19 cellular contexts compared by ENCODE assay signal in genomic region chr5:160278356-160278755, GRCh38. TPM values are rescaled to one million over a fixed set of nuclear protein-coding genes. Genes with fewer than 3 reads are reported as not detected.
"Had no signal": no experiment of that assay in that cellular context is flagged by ENCODE, and none has a peak within 500 bp of the region (broad histone marks: within the 10 kb centered on the region; RNA-seq: fewer than 3 reads in every experiment).

No MANE protein-coding gene starts in this region.

- DNase-seq: activated CD4-positive, alpha-beta T cell treated with anti-CD3 and anti-CD28 coated beads, Interleukin-2, amount 50 U/mL, for 48 hours; activated CD4-positive, CD25-positive, alpha-beta regulatory T cell treated with anti-CD3 and anti-CD28 coated beads, Interleukin-2, amount 50 U/mL, for 72 hours; activated naive CD4-positive, alpha-beta T cell treated with anti-CD3 and anti-CD28 coated beads for 36 hours; activated naive CD8-positive, alpha-beta T cell treated with anti-CD3 and anti-CD28 coated beads, Interleukin-2, amount 50 U/mL, for 24 hours; aorta; islet precursor cell; left ventricle myocardium inferior; natural killer cell; right cardiac atrium; stimulated activated CD4-positive, alpha-beta T cell treated with anti-CD3 and anti-CD28 coated beads, Interleukin-4, amount 100 ng/mL, for 4 hours; stimulated activated CD8-positive, alpha-beta memory T cell treated with anti-CD3 and anti-CD28 coated beads, Interleukin-4, amount 100 ng/mL, for 48 hours; stimulated activated naive CD8-positive, alpha-beta T cell treated with anti-CD3 and anti-CD28 coated beads, Interleukin-15, Interleukin-2, amounts not matched to agents 100 U/mL and 50 U/mL, for 24 hours; transverse colon had no signal

- H3K27ac ChIP-seq: left ventricle myocardium inferior, prostate gland, skin epidermis, transverse colon had no signal

- H3K36me3 ChIP-seq: prostate gland, transverse colon had no signal

- H3K4me3 Mint-ChIP-seq: activated naive CD4-positive, alpha-beta T cell treated with anti-CD3 and anti-CD28 coated beads for 36 hours; activated naive CD8-positive, alpha-beta T cell treated with anti-CD3 and anti-CD28 coated beads, Interleukin-2, amount 50 U/mL, for 24 hours; natural killer cell; T-helper 2 cell treated with Interferon-gamma antibody and Interleukin-4, amounts not matched to agents 5 μg/mL and 100 μg/mL, for 36 hours had no signal

- ATAC-seq: activated naive CD8-positive, alpha-beta T cell treated with anti-CD3 and anti-CD28 coated beads, Interleukin-2, amount 50 U/mL, for 24 hours; natural killer cell; right cardiac atrium; stimulated activated naive CD8-positive, alpha-beta T cell treated with anti-CD3 and anti-CD28 coated beads, Interleukin-15, Interleukin-2, amounts not matched to agents 100 U/mL and 50 U/mL, for 24 hours had no signal

- H3K27ac Mint-ChIP-seq: activated naive CD4-positive, alpha-beta T cell treated with anti-CD3 and anti-CD28 coated beads for 36 hours; activated naive CD8-positive, alpha-beta T cell treated with anti-CD3 and anti-CD28 coated beads, Interleukin-2, amount 50 U/mL, for 24 hours; activated T-helper 2 cell treated with anti-CD3 and anti-CD28 coated beads, Interferon-gamma antibody, Interleukin-2, Interleukin-4, amounts not matched to agents 10 μg/mL and 5 μg/mL and 100 μg/mL, durations not matched to agents 14 hours and 24 hours and 36 hours; T-helper 2 cell treated with Interferon-gamma antibody and Interleukin-4, amounts not matched to agents 5 μg/mL and 100 μg/mL, for 36 hours had no signal

- H3K4me3 ChIP-seq: left ventricle myocardium inferior, prostate gland, skin epidermis, transverse colon had no signal

- H3K9me3 ChIP-seq: left ventricle myocardium inferior, prostate gland, transverse colon had no signal

- H3K27me3 ChIP-seq: transverse colon had no signal

- H3K4me1 ChIP-seq: left ventricle myocardium inferior, prostate gland had no signal

- H3K36me3 Mint-ChIP-seq: natural killer cell had no signal

- H3K9me3 Mint-ChIP-seq: activated naive CD4-positive, alpha-beta T cell treated with anti-CD3 and anti-CD28 coated beads for 36 hours; activated naive CD8-positive, alpha-beta T cell treated with anti-CD3 and anti-CD28 coated beads, Interleukin-2, amount 50 U/mL, for 24 hours; activated T-helper 2 cell treated with anti-CD3 and anti-CD28 coated beads, Interferon-gamma antibody, Interleukin-2, Interleukin-4, amounts not matched to agents 10 μg/mL and 5 μg/mL and 100 μg/mL, durations not matched to agents 14 hours and 24 hours and 36 hours; natural killer cell; T-helper 2 cell treated with Interferon-gamma antibody and Interleukin-4, amounts not matched to agents 5 μg/mL and 100 μg/mL, for 36 hours had no signal

- H3K27me3 Mint-ChIP-seq: activated naive CD8-positive, alpha-beta T cell treated with anti-CD3 and anti-CD28 coated beads, Interleukin-2, amount 50 U/mL, for 24 hours had no signal

RNA-seq across cellular contexts. Expression of gene CCNJL, which starts 34.0 kb away (rescaled TPM):
- total RNA-seq: activated naive CD4-positive, alpha-beta T cell treated with anti-CD3 and anti-CD28 coated beads for 36 hours; activated T-helper 2 cell treated with anti-CD3 and anti-CD28 coated beads, Interferon-gamma antibody, Interleukin-2, Interleukin-4, amounts not matched to agents 10 μg/mL and 5 μg/mL and 100 μg/mL, durations not matched to agents 14 hours and 24 hours and 36 hours had no signal

RNA-seq across cellular contexts. Expression of gene FABP6, which starts 49.0 kb away (rescaled TPM):
- total RNA-seq: activated naive CD4-positive, alpha-beta T cell treated with anti-CD3 and anti-CD28 coated beads for 36 hours; activated T-helper 2 cell treated with anti-CD3 and anti-CD28 coated beads, Interferon-gamma antibody, Interleukin-2, Interleukin-4, amounts not matched to agents 10 μg/mL and 5 μg/mL and 100 μg/mL, durations not matched to agents 14 hours and 24 hours and 36 hours; aorta; bronchial epithelial cell; natural killer cell; omental fat pad; right cardiac atrium; transverse colon had no signal
- polyA plus RNA-seq: aorta had no signal
